8 cellular contexts compared by ENCODE assay signal in the genomic region with DNA sequence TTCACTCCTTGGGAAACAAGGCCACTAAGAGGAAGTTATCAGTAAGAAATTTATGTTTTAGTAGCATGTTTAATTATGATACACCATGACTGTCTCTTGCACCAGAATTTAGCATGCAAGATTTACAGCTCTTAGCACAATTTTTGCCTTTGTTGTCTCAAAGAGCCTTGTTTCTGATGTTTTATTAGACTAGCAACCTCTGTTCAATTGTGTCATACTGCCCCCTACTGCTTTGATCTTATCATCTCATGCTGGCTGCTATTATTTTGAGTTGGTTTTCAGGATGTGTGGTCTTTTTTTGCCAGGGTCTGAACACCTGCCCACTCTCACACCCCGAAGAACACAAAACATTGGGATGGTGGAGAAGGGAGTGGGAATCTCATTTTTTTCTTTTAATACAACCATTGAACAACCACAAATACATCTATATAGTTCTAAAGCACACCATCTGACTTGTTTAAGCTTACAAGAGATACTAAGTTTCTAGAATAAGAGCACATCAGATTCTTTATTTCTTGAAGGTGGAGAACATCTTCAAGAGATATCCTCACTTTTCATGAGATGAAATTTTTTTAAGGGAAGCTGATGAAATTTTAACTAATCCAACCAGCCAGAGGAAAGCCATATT.
DNase-seq lines count a peak whose midpoint lies in the region; ATAC-seq and TF ChIP-seq lines count a peak whose summit lies in the region.

No MANE protein-coding gene starts in this region.

- H3K27ac ChIP-seq in PC-9 (no peak overlapping the region), esophagus muscularis mucosa (replicated peaks in 1 of 4) (no peak overlapping the region)

- ATAC-seq in omental fat pad (ENCODE audit: low FRiP score) = peak; percentile 84
- ATAC-seq in GM18520 (IDR thresholded peaks at IDR 0.05; ENCODE audit: unreplicated experiment) = no peak

- H3K79me2 ChIP-seq in PC-9 (ENCODE audit: low read depth) = no peaks in the 10 kb centered on the region

- H3K4me3 ChIP-seq in PC-9 (no peak overlapping the region), esophagus muscularis mucosa (no peak overlapping the region)

- CTCF ChIA-PET in PC-9 (lab: Charles Lee) = interaction anchor here (0.7 to 1.3 kb wide), 2 partner anchors 203 to 452 kb away, joined by 3 read pairs; no protein-coding TSS in a partner anchor

- no TSS peak for BruUV-seq in PC-9 (replicated peaks; lab: Mats Ljungman, UMichigan)

- H3F3A ChIP-seq in PC-9 (ENCODE audit: insufficient read depth, low read depth) = no peaks in the 10 kb centered on the region

- POLR2A ChIA-PET in PC-9 (lab: Charles Lee; ENCODE audit: unreplicated experiment) = no interaction called here

- intact Hi-C loops in PC-9 (cut with micrococcal nuclease; ENCODE audit: unreplicated experiment) (loop anchor here (1.0 to 5.0 kb wide), 3 partner anchors 454 to 1725 kb away; no protein-coding TSS in a partner anchor), esophagus muscularis mucosa (cut with DNase I) (loop anchor here (2.0 to 5.0 kb wide), 2 partner anchors 199 to 462 kb away; no protein-coding TSS in a partner anchor)

- no peak overlapping the region for H2AFZ ChIP-seq in PC-9

- H3K27me3 ChIP-seq in PC-9 (ENCODE audit: insufficient read depth, low read depth) (no peaks in the 10 kb centered on the region), esophagus muscularis mucosa (no peaks in the 10 kb centered on the region)

- no peak for TF ChIP-seq EP300 in esophagus muscularis mucosa (IDR thresholded peaks at IDR 0.05)

- H3K36me3 ChIP-seq in PC-9 (ENCODE audit: low read depth) (no peaks in the 10 kb centered on the region), esophagus muscularis mucosa (no peaks in the 10 kb centered on the region)

- no peak for TF ChIP-seq POLR2A in esophagus muscularis mucosa (IDR thresholded peaks at IDR 0.05; ENCODE audit: low read depth)

- 18% methylated on average over 1 of the region's 1 CpG for WGBS in esophagus muscularis mucosa

- no peaks in the 10 kb centered on the region for H3K9me2 ChIP-seq in PC-9 (ENCODE audit: insufficient read depth)

- H3K9me3 ChIP-seq in PC-9 (ENCODE audit: insufficient read depth, low read depth) (no peaks in the 10 kb centered on the region), esophagus muscularis mucosa (no peaks in the 10 kb centered on the region)

- no peak overlapping the region for H3K4me2 ChIP-seq in PC-9

- TF ChIP-seq CTCF in PC-9 (conservative IDR thresholded peaks at IDR 0.05) (peak; percentile 79), esophagus muscularis mucosa (IDR thresholded peaks at IDR 0.05) (peak; percentile 59 to 67 (median 60)), omental fat pad (IDR thresholded peaks at IDR 0.05) (no peak)

- H4K20me1 ChIP-seq in PC-9 (ENCODE audit: insufficient read depth) = no peaks in the 10 kb centered on the region

- no peaks in the 10 kb centered on the region for H3K4me1 ChIP-seq in PC-9 (replicated peaks; ENCODE audit: insufficient read depth)
- peaks cover 0 to 17% (median 6%) of the 10 kb centered on the region in 4 donors for H3K4me1 ChIP-seq in esophagus muscularis mucosa

- DNase-seq in SIG-M5 treated with dmso at 0.1 percent for 504 hours (lab: John Stamatoyannopoulos, UW; ENCODE audit: unreplicated experiment) (peak; percentile 25), SIG-M5 (lab: John Stamatoyannopoulos, UW) (no peak), LHCN-M2 (ENCODE audit: low read depth) (peak; percentile 33), PC-9 (peak in 1 of 2 experiments; percentile 17), esophagus muscularis mucosa (ENCODE audit: extremely low spot score) (no peak), omental fat pad (ENCODE audit: low spot score) (no peak), UCSD-AML1 (lab: John Stamatoyannopoulos, UW; ENCODE audit: unreplicated experiment) (no peak)

Comparison
In these comparisons a context has a peak if more than half of its experiments do, and no peak if none do; other contexts are left out.
1. DNase-seq: peak in SIG-M5 treated with dmso at 0.1 percent for 504 hours (single experiment) and LHCN-M2 (single experiment); none in SIG-M5 (single experiment), esophagus muscularis mucosa (single experiment), omental fat pad (single experiment) and UCSD-AML1 (single experiment).
2. CTCF ChIP-seq: peak in PC-9 (single experiment) and esophagus muscularis mucosa (3 of 3); none in omental fat pad (0 of 3).